Comparison of ENCODE assay signal across 18 cellular contexts in the genomic region with DNA sequence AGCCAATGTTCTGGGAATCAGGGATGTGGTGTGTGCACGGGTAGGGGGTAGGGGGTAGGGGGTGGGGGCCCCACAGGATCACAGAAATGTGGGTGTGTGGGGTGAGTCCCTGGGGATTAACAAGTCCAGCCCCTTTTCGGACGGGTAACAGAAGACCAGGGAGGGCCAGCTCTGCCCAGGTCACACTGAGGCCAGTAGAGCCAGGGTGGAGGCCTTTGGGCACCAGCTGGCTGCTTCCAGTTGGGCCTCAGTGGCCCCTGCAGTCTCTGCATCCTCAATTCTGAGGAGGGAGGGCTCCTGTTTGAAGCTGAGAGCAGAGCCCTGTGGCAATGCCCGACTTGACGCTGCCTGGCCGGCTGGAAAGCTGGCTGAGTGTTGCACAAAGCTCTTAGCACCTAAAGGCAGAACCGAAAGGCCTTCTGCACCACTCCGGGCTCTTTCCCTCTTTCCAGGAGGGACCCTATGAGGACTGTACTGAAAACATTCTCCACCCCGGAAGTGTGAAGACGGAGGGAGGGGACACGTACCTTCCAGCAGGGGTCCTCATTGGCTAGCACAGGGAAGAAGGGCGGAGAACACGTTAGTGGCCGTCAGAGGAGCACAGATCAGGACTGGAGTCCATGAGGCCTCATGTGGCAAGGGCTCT.
DNase-seq lines count a peak whose midpoint lies in the region; ATAC-seq, FAIRE-seq and TF ChIP-seq lines count a peak whose summit lies in the region.
"Had no signal": no experiment of that assay in that cellular context is flagged by ENCODE, and none has a peak within 500 bp of the region (broad histone marks: within the 10 kb centered on the region; RNA-seq: fewer than 3 reads in every experiment).

No MANE protein-coding gene starts in this region.

- no peaks in the 10 kb centered on the region for H3K9me3 ChIP-seq in GM23248 (ENCODE audit: low read depth)
- H3K9me3 ChIP-seq in GM12878 (replicated peaks; ENCODE audit: control insufficient read depth, insufficient read depth, low read length) = no peaks in the 10 kb centered on the region
- no peaks in the 10 kb centered on the region for H3K9me3 ChIP-seq in neural progenitor cell (ENCODE audit: low read depth)
- no peaks in the 10 kb centered on the region for H3K9me3 ChIP-seq in OCI-LY7 (ENCODE audit: low read length)

- intact Hi-C loops in GM12878 (cut with micrococcal nuclease; ENCODE audit: unreplicated experiment) = no loop called here
- intact Hi-C loops in OCI-LY7 (cut with micrococcal nuclease; ENCODE audit: unreplicated experiment) = no loop called here

- FAIRE-seq in GM12878 (lab: Jason Lieb, UNC) = no peak
- FAIRE-seq: endometrium, GM12892 had no signal

- no peaks in the 10 kb centered on the region for H3K9me2 ChIP-seq in GM23248 (ENCODE audit: insufficient read depth)
- no peaks in the 10 kb centered on the region for H3K9me2 ChIP-seq in OCI-LY7 (ENCODE audit: insufficient read depth, low read length)

- H3F3A ChIP-seq in GM23248 (ENCODE audit: insufficient read depth) (no peaks in the 10 kb centered on the region), neural progenitor cell (ENCODE audit: low read depth) (no peaks in the 10 kb centered on the region)

- in situ Hi-C loops in GM23248 (cut with MboI) = no loop called here
- in situ Hi-C loops in GM12878 (cut with MboI) = loop anchor here (25.0 kb wide), 1 partner anchor 527 kb away; no protein-coding TSS in a partner anchor

- no peak overlapping the region for H3K27ac Mint-ChIP-seq in neural progenitor cell
- H3K27ac Mint-ChIP-seq: activated CD8-positive, alpha-beta T cell treated with anti-CD3 and anti-CD28 coated beads for 36 hours; memory B cell had no signal

- H3K4me1 ChIP-seq in GM23248 (ENCODE audit: insufficient read depth) = no peaks in the 10 kb centered on the region
- no peaks in the 10 kb centered on the region for H3K4me1 ChIP-seq in GM12878 (ENCODE audit: control insufficient read depth, insufficient read depth, low read length)
- no peaks in the 10 kb centered on the region for H3K4me1 ChIP-seq in neural progenitor cell
- no peaks in the 10 kb centered on the region for H3K4me1 ChIP-seq in OCI-LY7 (ENCODE audit: insufficient read depth, low read length, poor library complexity, severe bottlenecking)

- H2AFZ ChIP-seq in GM23248 (no peak overlapping the region), GM12878 (ENCODE audit: control insufficient read depth, low read depth, low read length) (no peak overlapping the region), neural progenitor cell (replicated peaks) (no peak overlapping the region), OCI-LY7 (ENCODE audit: low read length) (no peak overlapping the region)

- no peak overlapping the region for H3K27ac ChIP-seq in GM23248
- H3K27ac ChIP-seq in GM12878 (ENCODE audit: control insufficient read depth, insufficient read depth) = no peak overlapping the region
- no peak overlapping the region for H3K27ac ChIP-seq in neural progenitor cell
- no peak overlapping the region for H3K27ac ChIP-seq in OCI-LY7 (ENCODE audit: low read depth, low read length, poor library complexity, severe bottlenecking)
- H3K27ac ChIP-seq: SK-N-MC had no signal

- RAD21 ChIA-PET in GM12878 (lab: Charles Lee; ENCODE audit: unreplicated experiment) = no interaction called here

- SMC1A ChIA-PET in GM12878 (lab: Charles Lee; ENCODE audit: uncharacterized antibody, unreplicated experiment) = no interaction called here

- H3K4me3 Mint-ChIP-seq in neural progenitor cell = no peak overlapping the region
- H3K4me3 Mint-ChIP-seq: activated CD8-positive, alpha-beta T cell treated with anti-CD3 and anti-CD28 coated beads for 36 hours; central memory CD8-positive, alpha-beta T cell; memory B cell; neural crest cell had no signal

- POLR2A ChIA-PET in GM12878 (lab: Charles Lee) = no interaction called here
- POLR2A ChIA-PET in OCI-LY7 (lab: Charles Lee) = no interaction called here

- no peak for TF ChIP-seq POLR2A in GM12878 (IDR thresholded peaks at IDR 0.05; ENCODE audit: low read depth, low read length)

- H3K79me2 ChIP-seq in GM23248 (ENCODE audit: insufficient read depth) (no peaks in the 10 kb centered on the region), GM12878 (ENCODE audit: control insufficient read depth, insufficient read depth, low read length) (no peaks in the 10 kb centered on the region), neural progenitor cell (ENCODE audit: low read depth) (no peaks in the 10 kb centered on the region), OCI-LY7 (ENCODE audit: insufficient read depth, low read depth, low read length) (no peaks in the 10 kb centered on the region)

- CTCF ChIA-PET in GM12878 (lab: Yijun Ruan, JAX) = no interaction called here
- CTCF ChIA-PET in OCI-LY7 (lab: Charles Lee; ENCODE audit: unreplicated experiment) = no interaction called here

- peaks cover 15% of the 10 kb centered on the region for H3K36me3 Mint-ChIP-seq in neural progenitor cell
- H3K36me3 Mint-ChIP-seq: memory B cell had no signal

- no peaks in the 10 kb centered on the region for H3K9me3 Mint-ChIP-seq in neural progenitor cell
- H3K9me3 Mint-ChIP-seq: activated CD8-positive, alpha-beta T cell treated with anti-CD3 and anti-CD28 coated beads for 36 hours; central memory CD8-positive, alpha-beta T cell; memory B cell; neural crest cell had no signal

- H3K27me3 ChIP-seq in GM23248 (replicated peaks; ENCODE audit: insufficient read depth) = peaks cover 3% of the 10 kb centered on the region; the same call in 1 of the 2 replicates
- no peaks in the 10 kb centered on the region for H3K27me3 ChIP-seq in GM12878 (replicated peaks in 1 of 2; ENCODE audit: control insufficient read depth in 2 of 2, insufficient read depth in 2 of 2, low read length in 1 of 2)
- no peaks in the 10 kb centered on the region for H3K27me3 ChIP-seq in neural progenitor cell

- BruUV-seq in GM12878 (replicated peaks; lab: Mats Ljungman, UMichigan) (no TSS peak), OCI-LY7 (replicated peaks; lab: Mats Ljungman, UMichigan) (no TSS peak)

- H3K4me2 ChIP-seq in GM23248 (ENCODE audit: unreplicated experiment) (no peak overlapping the region), GM12878 (ENCODE audit: control insufficient read depth, insufficient read depth) (no peak overlapping the region), neural progenitor cell (no peak overlapping the region), OCI-LY7 (ENCODE audit: low read length) (no peak overlapping the region)

- H3K9ac ChIP-seq in GM23248 (no peak overlapping the region), GM12878 (ENCODE audit: control insufficient read depth, insufficient read depth, low read length) (no peak overlapping the region), neural progenitor cell (no peak overlapping the region)

- no peak for ATAC-seq in GM12878
- no peak for ATAC-seq in HG02884 (IDR thresholded peaks at IDR 0.05; ENCODE audit: unreplicated experiment)
- ATAC-seq: activated CD8-positive, alpha-beta T cell treated with anti-CD3 and anti-CD28 coated beads for 36 hours; PC-3 had no signal

- no peaks in the 10 kb centered on the region for H3K27me3 Mint-ChIP-seq in neural progenitor cell (ENCODE audit: insufficient read depth, low read depth)
- H3K27me3 Mint-ChIP-seq: activated CD8-positive, alpha-beta T cell treated with anti-CD3 and anti-CD28 coated beads for 36 hours; central memory CD8-positive, alpha-beta T cell had no signal

- H3K4me3 ChIP-seq in GM23248 (no peak overlapping the region), GM12878 (no peak overlapping the region), neural progenitor cell (no peak overlapping the region), OCI-LY7 (ENCODE audit: low read depth, low read length, poor library complexity, severe bottlenecking) (no peak overlapping the region)
- H3K4me3 ChIP-seq: SK-N-MC had no signal

- WGBS in GM23248 (ENCODE audit: low coverage in 1 of 2, low lambda C conversion rate in 2 of 2, missing lambda C conversion rate in 2 of 2), 2 experiments = 42 to 50% methylated on average over 14 of the region's 14 CpGs
- WGBS in GM12878 (ENCODE audit: insufficient coverage, insufficient replicate concordance, low lambda C conversion rate, missing lambda C conversion rate) = 46% methylated on average over 14 of the region's 14 CpGs

- peak; percentile 7 for DNase-seq in EH (ENCODE audit: low read depth)
- DNase-seq in GM23248 = peak; percentile 16
- no peak for DNase-seq in GM12878 (ENCODE audit: low read depth, low spot score)
- DNase-seq in neural progenitor cell (ENCODE audit: low spot score) = peak; percentile 44
- no peak for DNase-seq in HCEC 1CT
- DNase-seq in OCI-LY7 (ENCODE audit: low spot score) = no peak
- DNase-seq: activated CD8-positive, alpha-beta T cell treated with anti-CD3 and anti-CD28 coated beads for 36 hours; NCI-H1092 treated with DMSO at 0.1 percent for 48 hours; PC-3; right cardiac atrium; stimulated activated CD4-positive, alpha-beta T cell treated with anti-CD3 and anti-CD28 coated beads, Interleukin-1b, Interleukin-23, amount 100 ng/mL, for 48 hours had no signal

- TF ChIP-seq CTCF in GM12878 (IDR thresholded peaks at IDR 0.05 in 2 of 3, conservative IDR thresholded peaks at IDR 0.05 in 1 of 3; ENCODE audit: control insufficient read depth in 2 of 3, extremely low read depth in 1 of 3, insufficient read depth in 1 of 3, low read depth in 3 of 3, low read length in 3 of 3) (no peak; a peak in 1 of 6 replicates), neural progenitor cell (IDR thresholded peaks at IDR 0.05) (peak; percentile 27), OCI-LY7 (conservative IDR thresholded peaks at IDR 0.05; ENCODE audit: low read length) (no peak)

- no peaks in the 10 kb centered on the region for H4K20me1 ChIP-seq in GM23248 (ENCODE audit: insufficient read depth)
- no peaks in the 10 kb centered on the region for H4K20me1 ChIP-seq in GM12878 (ENCODE audit: control insufficient read depth, insufficient read depth)
- H4K20me1 ChIP-seq in neural progenitor cell (ENCODE audit: low read depth) = peaks cover 4% of the 10 kb centered on the region
- H4K20me1 ChIP-seq in OCI-LY7 (ENCODE audit: insufficient read depth, low read length) = no peaks in the 10 kb centered on the region

- no peaks in the 10 kb centered on the region for H3K36me3 ChIP-seq in GM23248 (ENCODE audit: low read depth)
- H3K36me3 ChIP-seq in GM12878 (ENCODE audit: control insufficient read depth in 2 of 2, insufficient read depth in 2 of 2, low read length in 1 of 2) = no peaks in the 10 kb centered on the region
- no peaks in the 10 kb centered on the region for H3K36me3 ChIP-seq in neural progenitor cell
- no peaks in the 10 kb centered on the region for H3K36me3 ChIP-seq in OCI-LY7 (ENCODE audit: insufficient read depth, low read length)

- no peak for TF ChIP-seq EP300 in GM12878 (IDR thresholded peaks at IDR 0.05; ENCODE audit: borderline replicate concordance in 1 of 2, control insufficient read depth in 1 of 2, low read depth in 2 of 2, low read length in 2 of 2)

- TF ChIP-seq RAD21 in GM12878 (IDR thresholded peaks at IDR 0.05; ENCODE audit: insufficient read depth, low read depth, low read length) = peak; percentile 39; the same call in 1 of the 2 replicates

- H3K4me1 Mint-ChIP-seq in neural progenitor cell = no peaks in the 10 kb centered on the region
- H3K4me1 Mint-ChIP-seq: central memory CD8-positive, alpha-beta T cell; memory B cell had no signal

Comparison
In these comparisons a context has a peak if more than half of its experiments do, and no peak if none do; other contexts are left out.
1. DNase-seq: peak in EH (single experiment), GM23248 (single experiment) and neural progenitor cell (single experiment); none in GM12878 (single experiment), HCEC 1CT (single experiment) and OCI-LY7 (single experiment).